9 cellular contexts compared by ENCODE assay signal in genomic region chr1:243246916-243247315, GRCh38. TPM values are rescaled to one million over a fixed set of nuclear protein-coding genes. Genes with fewer than 3 reads are reported as not detected.
DNase-seq lines count a peak whose midpoint lies in the region; TF ChIP-seq lines count a peak whose summit lies in the region.
"Had no signal": no experiment of that assay in that cellular context is flagged by ENCODE, and none has a peak within 500 bp of the region (broad histone marks: within the 10 kb centered on the region; RNA-seq: fewer than 3 reads in every experiment).

No MANE protein-coding gene starts in this region.

- H3K4me1 Mint-ChIP-seq in CD14-positive monocyte = peaks cover 62% of the 10 kb centered on the region
- H3K4me1 Mint-ChIP-seq in T-helper 2 cell treated with Interferon-gamma antibody and Interleukin-4, amounts not matched to agents 5 μg/mL and 100 μg/mL, for 36 hours (ENCODE audit: low read depth) = peaks cover 17% of the 10 kb centered on the region

- H3K27ac Mint-ChIP-seq in CD14-positive monocyte = peak overlapping the region; percentile 60 to 91 (median 81)
- no peak overlapping the region for H3K27ac Mint-ChIP-seq in T-helper 2 cell treated with Interferon-gamma antibody and Interleukin-4, amounts not matched to agents 5 μg/mL and 100 μg/mL, for 36 hours

- WGBS in adrenal gland, 4 donors = 73 to 86% (median 77%) methylated on average over 1 of the region's 1 CpG

- peaks cover 5 to 39% of the 10 kb centered on the region in 2 donors for H3K4me1 ChIP-seq in adrenal gland (replicated peaks in 1 of 2)

- TF ChIP-seq CTCF in CD14-positive monocyte (IDR thresholded peaks at IDR 0.05) (no peak), adrenal gland (IDR thresholded peaks at IDR 0.05) (no peak)

- H3K27me3 ChIP-seq in adrenal gland = no peaks in the 10 kb centered on the region

- H3K36me3 ChIP-seq in adrenal gland (replicated peaks in 1 of 2) = no peaks in the 10 kb centered on the region

- peak overlapping the region in 4 of 5 donors; percentile 33 to 67 (median 47) for H3K27ac ChIP-seq in adrenal gland

- no peaks in the 10 kb centered on the region for H3K27me3 Mint-ChIP-seq in CD14-positive monocyte (ENCODE audit: low read depth in 3 of 3)
- no peaks in the 10 kb centered on the region for H3K27me3 Mint-ChIP-seq in T-helper 2 cell treated with Interferon-gamma antibody and Interleukin-4, amounts not matched to agents 5 μg/mL and 100 μg/mL, for 36 hours (ENCODE audit: low read depth)

- TF ChIP-seq POLR2A in adrenal gland (IDR thresholded peaks at IDR 0.05) = no peak

- no peaks in the 10 kb centered on the region for H3K9me3 ChIP-seq in adrenal gland (replicated peaks in 1 of 3)

- intact Hi-C loops in CD14-positive monocyte (cut with micrococcal nuclease) (no loop called here), adrenal gland (cut with DNase I) (no loop called here)

- H3K9me3 Mint-ChIP-seq in CD14-positive monocyte = peaks cover 0 to 5% (median 0%) of the 10 kb centered on the region in 7 donors
- peaks cover under 1% of the 10 kb centered on the region for H3K9me3 Mint-ChIP-seq in T-helper 2 cell treated with Interferon-gamma antibody and Interleukin-4, amounts not matched to agents 5 μg/mL and 100 μg/mL, for 36 hours

- H3K4me3 Mint-ChIP-seq in CD14-positive monocyte = peak overlapping the region; percentile 49 to 55
- H3K4me3 Mint-ChIP-seq in T-helper 2 cell treated with Interferon-gamma antibody and Interleukin-4, amounts not matched to agents 5 μg/mL and 100 μg/mL, for 36 hours = no peak overlapping the region

- peaks cover 18 to 19% of the 10 kb centered on the region in 2 donors for H3K36me3 Mint-ChIP-seq in CD14-positive monocyte
- H3K36me3 Mint-ChIP-seq in T-helper 2 cell treated with Interferon-gamma antibody and Interleukin-4, amounts not matched to agents 5 μg/mL and 100 μg/mL, for 36 hours (ENCODE audit: low read depth) = peaks cover 26% of the 10 kb centered on the region

- no peak for DNase-seq in CD14-positive monocyte (ENCODE audit: low spot score)
- DNase-seq in LHCN-M2 (ENCODE audit: low read depth) = peak; percentile 42
- peak in 2 of 7 donors; percentile 11 to 21 for DNase-seq in adrenal gland
- peak; percentile 32 for DNase-seq in myocyte (ENCODE audit: low read depth)
- DNase-seq in T-helper 2 cell treated with Interferon-gamma antibody and Interleukin-4, amounts not matched to agents 5 μg/mL and 100 μg/mL, for 36 hours (ENCODE audit: low spot score) = no peak
- DNase-seq in C1 segment of cervical spinal cord (lab: John Stamatoyannopoulos, UW) = no peak
- no peak for DNase-seq in activated effector memory CD4-positive, alpha-beta T cell treated with anti-CD3 and anti-CD28 coated beads, Interleukin-2, amount 50 U/mL, for 16 hours
- DNase-seq in NCI-H2227 (lab: John Stamatoyannopoulos, UW; ENCODE audit: unreplicated experiment) = no peak
- DNase-seq: NCI-H1092 had no signal

- H3K4me3 ChIP-seq in adrenal gland = no peak overlapping the region

RNA-seq across cellular contexts. Expression of gene CEP170, which starts 8.2 kb away (rescaled TPM):
- polyA plus RNA-seq in CD14-positive monocyte (10 to 100 TPM; 13.7 to 17.4 TPM), adrenal gland (10 to 100 TPM; 15.5 to 35.2 (median 27.3) TPM)
- total RNA-seq in LHCN-M2 (2014; rRNA removed) (91.8 and 105 TPM in 2 replicates), adrenal gland (10 to 100 TPM; 28.6 to 56.2 (median 43.2) TPM), myocyte (92.2 and 145 TPM in 2 replicates)
- 19.8 TPM for polyA plus RNA-seq in LHCN-M2 (2012)
- polyA plus RNA-seq in myocyte (2012) = 26.8 TPM

RNA-seq across cellular contexts. Expression of gene SDCCAG8, which starts 8.9 kb away (rescaled TPM):
- 10 to 100 TPM; 33.2 to 34.4 TPM for polyA plus RNA-seq in CD14-positive monocyte
- total RNA-seq in LHCN-M2 (2014; rRNA removed) = 27.3 and 29.6 TPM in 2 replicates
- 10.4 TPM for polyA plus RNA-seq in LHCN-M2 (2012)
- total RNA-seq in adrenal gland = 10 to 100 TPM; 30.0 to 60.9 (median 44.5) TPM
- 10 to 100 TPM; 22.5 to 59.3 (median 30.5) TPM for polyA plus RNA-seq in adrenal gland
- total RNA-seq in myocyte = 29.4 and 30.9 TPM in 2 replicates
- polyA plus RNA-seq in myocyte (2012) = 20.1 TPM

Comparison
In these comparisons a context has a peak if more than half of its experiments do, and no peak if none do; other contexts are left out.
1. DNase-seq: peak in LHCN-M2 (single experiment) and myocyte (single experiment); none in CD14-positive monocyte (single experiment), T-helper 2 cell treated with Interferon-gamma antibody and Interleukin-4, amounts not matched to agents 5 μg/mL and 100 μg/mL, for 36 hours (single experiment), C1 segment of cervical spinal cord (0 of 14), activated effector memory CD4-positive, alpha-beta T cell treated with anti-CD3 and anti-CD28 coated beads, Interleukin-2, amount 50 U/mL, for 16 hours (single experiment) and NCI-H2227 (single experiment).